Comparison of ENCODE assay signal across 8 cellular contexts in genomic region chr1:166626711-166627110, GRCh38.
"Had no signal": no experiment of that assay in that cellular context is flagged by ENCODE, and none has a peak within 500 bp of the region (broad histone marks: within the 10 kb centered on the region; RNA-seq: fewer than 3 reads in every experiment).

No MANE protein-coding gene starts in this region.

- DNase-seq: GDM1, GF-D8 had no signal

- H3K4me3 ChIP-seq: GM12878 had no signal

- ATAC-seq: GM12878 had no signal

- FAIRE-seq: G401.6, GM12878, GM12891, GM12892, GM18507, GM19239 had no signal
